In the genomic region with DNA sequence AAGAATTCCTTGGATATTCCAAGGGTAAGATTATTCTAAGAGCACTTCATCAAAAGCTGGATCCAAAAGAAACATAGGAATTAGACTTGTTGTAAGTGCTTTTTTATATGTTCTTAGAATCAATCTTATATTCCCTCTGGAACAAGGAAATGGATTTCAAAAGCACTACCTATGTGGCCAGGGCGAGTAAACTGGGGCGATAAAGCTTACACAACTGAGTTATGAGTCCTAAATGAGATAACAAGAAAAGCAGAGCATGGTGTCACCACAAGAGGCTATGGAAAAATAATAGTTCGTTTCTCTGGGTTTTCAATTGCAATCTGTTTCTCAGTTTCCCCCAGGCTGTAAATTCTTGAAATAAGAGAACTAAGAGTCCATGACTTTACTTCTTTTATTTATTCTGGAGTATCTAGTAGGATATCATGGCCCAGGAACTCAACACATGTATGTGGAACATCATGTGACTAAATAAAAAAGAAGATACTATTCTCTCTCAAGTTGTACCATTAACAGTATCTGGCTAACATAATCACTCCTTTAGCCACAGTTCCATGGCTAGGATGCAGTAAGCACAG, we compare ENCODE assay signal across 26 cellular contexts. TPM values are rescaled to one million over a fixed set of nuclear protein-coding genes. Genes with fewer than 3 reads are reported as not detected.
DNase-seq lines count a peak whose midpoint lies in the region; ATAC-seq and TF ChIP-seq lines count a peak whose summit lies in the region.
"Had no signal": no experiment of that assay in that cellular context is flagged by ENCODE, and none has a peak within 500 bp of the region (broad histone marks: within the 10 kb centered on the region; RNA-seq: fewer than 3 reads in every experiment).

No MANE protein-coding gene starts in this region.

- peak overlapping the region; percentile 25 for H3K27ac ChIP-seq in cardiac muscle cell
- H3K27ac ChIP-seq in caudate nucleus (ENCODE audit: low read depth, low read length) = peak overlapping the region; percentile 9
- H3K27ac ChIP-seq in transverse colon = peak overlapping the region; percentile 26 to 52 (median 40)
- no peak overlapping the region for H3K27ac ChIP-seq in colonic mucosa
- H3K27ac ChIP-seq in coronary artery = peak overlapping the region in 1 of 2 donors; percentile 49
- H3K27ac ChIP-seq: upper lobe of right lung had no signal

- H3K36me3 ChIP-seq in cardiac muscle cell (no peaks in the 10 kb centered on the region), mucosa of descending colon (ENCODE audit: low read depth) (no peaks in the 10 kb centered on the region), transverse colon (no peaks in the 10 kb centered on the region), colonic mucosa (no peaks in the 10 kb centered on the region)
- H3K36me3 ChIP-seq: upper lobe of right lung had no signal

- TF ChIP-seq CTCF in cardiac muscle cell (IDR thresholded peaks at IDR 0.05; ENCODE audit: low read depth, low read length) = no peak
- TF ChIP-seq CTCF in mucosa of descending colon (IDR thresholded peaks at IDR 0.05) = no peak
- TF ChIP-seq CTCF in transverse colon (IDR thresholded peaks at IDR 0.05) = no peak
- TF ChIP-seq CTCF in colonic mucosa (IDR thresholded peaks at IDR 0.05) = no peak
- TF ChIP-seq CTCF in coronary artery (IDR thresholded peaks at IDR 0.05) = no peak

- 75 to 77% methylated on average over 2 to 3 of the region's 3 CpGs for WGBS in transverse colon (ENCODE audit: low coverage in 1 of 2), 2 donors

- ATAC-seq in Right ventricle myocardium superior (ENCODE audit: poor library complexity) (no peak), mucosa of descending colon (peak; percentile 60)
- ATAC-seq: effector memory CD8-positive, alpha-beta T cell; natural killer cell; stimulated activated naive CD8-positive, alpha-beta T cell treated with anti-CD3 and anti-CD28 coated beads, Interleukin-15, Interleukin-2, amounts not matched to agents 100 U/mL and 50 U/mL, for 24 hours; WTC11 had no signal

- H3K9ac ChIP-seq in colonic mucosa (ENCODE audit: low read depth in 2 of 2, low read length in 2 of 2) = no peak overlapping the region

- intact Hi-C loops in Right ventricle myocardium superior (cut with DNase I) (no loop called here), mucosa of descending colon (cut with DNase I, micrococcal nuclease) (no loop called here), transverse colon (cut with DNase I; ENCODE audit: low total_unique reads) (no loop called here), colonic mucosa (cut with DNase I) (no loop called here)

- no peaks in the 10 kb centered on the region for H3K27me3 ChIP-seq in cardiac muscle cell
- H3K27me3 ChIP-seq in transverse colon = no peaks in the 10 kb centered on the region
- no peaks in the 10 kb centered on the region for H3K27me3 ChIP-seq in colonic mucosa
- H3K27me3 ChIP-seq: upper lobe of right lung had no signal

- H3K9me3 ChIP-seq in cardiac muscle cell (ENCODE audit: low read depth) = no peaks in the 10 kb centered on the region
- no peaks in the 10 kb centered on the region for H3K9me3 ChIP-seq in mucosa of descending colon
- no peaks in the 10 kb centered on the region for H3K9me3 ChIP-seq in transverse colon
- no peaks in the 10 kb centered on the region for H3K9me3 ChIP-seq in colonic mucosa
- H3K9me3 ChIP-seq: Caco-2, upper lobe of right lung had no signal

- peaks cover 4% of the 10 kb centered on the region for H3K4me1 ChIP-seq in cardiac muscle cell (ENCODE audit: low read depth)
- peaks cover 7% of the 10 kb centered on the region for H3K4me1 ChIP-seq in mucosa of descending colon (ENCODE audit: low read depth)
- H3K4me1 ChIP-seq in transverse colon = peaks cover 9 to 66% (median 30%) of the 10 kb centered on the region in 4 donors
- no peaks in the 10 kb centered on the region for H3K4me1 ChIP-seq in colonic mucosa
- H3K4me1 ChIP-seq: Caco-2 had no signal

- H3K4me3 ChIP-seq in cardiac muscle cell = no peak overlapping the region
- H3K4me3 ChIP-seq in mucosa of descending colon = no peak overlapping the region
- H3K4me3 ChIP-seq in transverse colon = no peak overlapping the region
- no peak overlapping the region for H3K4me3 ChIP-seq in colonic mucosa
- H3K4me3 ChIP-seq in coronary artery = no peak overlapping the region
- H3K4me3 ChIP-seq: upper lobe of right lung had no signal

- in situ Hi-C loops in transverse colon (cut with MboI; ENCODE audit: low pct_ligation_motif_present in 1 of 4, low pct_unique_long_range_greater_than_20kb in 1 of 4, low sequenced_read_pairs in 3 of 4) = no loop called here

- DNase-seq in cardiac muscle cell (ENCODE audit: low read depth in 1 of 2, low spot score in 1 of 2) = peak in 1 of 2 donors; percentile 35
- no peak for DNase-seq in Right ventricle myocardium superior
- DNase-seq in caudate nucleus (lab: John Stamatoyannopoulos, UW) = no peak
- no peak for DNase-seq in mucosa of descending colon
- no peak for DNase-seq in transverse colon
- no peak for DNase-seq in colonic mucosa
- no peak for DNase-seq in COR-L47 (lab: John Stamatoyannopoulos, UW)
- DNase-seq in coronary artery (ENCODE audit: low spot score) = no peak
- DNase-seq: 8988T; activated CD4-positive, alpha-beta memory T cell treated with anti-CD3 and anti-CD28 coated beads for 36 hours; activated gamma-delta T cell treated with Interleukin-2 at 50 U/mL for 16 hours; activated T-cell treated with anti-CD3 and anti-CD28 coated beads for 4 hours; AML-193; amygdala; Caco-2; effector memory CD8-positive, alpha-beta T cell; H7; Kasumi-1; natural killer cell; NCI-H1417; NCI-H526; RPMI8226; stimulated activated CD4-positive, alpha-beta T cell treated with anti-CD3 and anti-CD28 coated beads, Interleukin-1b, Interleukin-23, amount 100 ng/mL, for 48 hours; stimulated activated naive CD8-positive, alpha-beta T cell treated with anti-CD3 and anti-CD28 coated beads, Interleukin-15, Interleukin-2, amounts not matched to agents 100 U/mL and 50 U/mL, for 24 hours; upper lobe of right lung had no signal

- TF ChIP-seq POLR2A in transverse colon (IDR thresholded peaks at IDR 0.05) = no peak

- no peak for TF ChIP-seq EP300 in transverse colon (IDR thresholded peaks at IDR 0.05; ENCODE audit: low read depth)

RNA-seq across cellular contexts. Expression of a gene that starts 51.5 kb away (rescaled TPM):
- 26.1 and 29.1 TPM in 2 replicates for total RNA-seq in cardiac muscle cell
- 18.4 and 18.6 TPM in 2 replicates for polyA plus RNA-seq in cardiac muscle cell
- total RNA-seq in Right ventricle myocardium superior = 49.6 TPM
- total RNA-seq in mucosa of descending colon = 10 to 100 TPM; 19.1 to 48.7 (median 26.7) TPM
- total RNA-seq in transverse colon = 10 to 100 TPM in 3 of 4 donors, 1 to 10 TPM in 1; 9.6 to 27.9 (median 16.9) TPM
- 10 to 100 TPM; 11.9 to 16.2 TPM for total RNA-seq in colonic mucosa
